18 cellular contexts compared by ENCODE assay signal in the genomic region with DNA sequence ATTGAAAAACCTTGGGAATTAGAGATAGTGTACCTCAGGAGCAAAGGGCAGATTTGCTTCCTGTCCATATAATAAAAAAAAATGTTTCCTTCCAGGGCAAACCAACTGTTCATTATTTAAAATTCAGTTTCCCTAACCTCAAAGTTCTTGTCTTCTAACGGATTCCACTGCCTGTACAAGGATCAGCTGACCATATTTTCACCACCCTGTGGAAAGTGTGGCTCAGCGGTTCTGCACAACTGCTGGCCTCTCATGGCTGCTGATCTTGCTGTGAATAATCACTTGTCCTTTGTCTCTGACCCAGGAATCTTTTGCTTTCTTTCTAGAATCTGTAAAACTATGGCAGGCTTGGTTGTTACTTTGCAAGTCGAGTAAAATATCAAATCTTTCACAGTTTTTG.
A peak's percentile ranks its signal among the peaks of the same experiment; 100 is the strongest.
DNase-seq lines count a peak whose midpoint lies in the region; ATAC-seq and TF ChIP-seq lines count a peak whose summit lies in the region.
"Had no signal": no experiment of that assay in that cellular context is flagged by ENCODE, and none has a peak within 500 bp of the region (broad histone marks: within the 10 kb centered on the region; RNA-seq: fewer than 3 reads in every experiment).

No MANE protein-coding gene starts in this region.

- H3K27ac Mint-ChIP-seq in nephron progenitor cell = peak overlapping the region; percentile 33
- H3K27ac Mint-ChIP-seq: CD4-positive, CD25-positive, alpha-beta regulatory T cell; CD8-positive, alpha-beta memory T cell had no signal

- H3K27me3 Mint-ChIP-seq in nephron progenitor cell (ENCODE audit: low read depth, poor library complexity) = no peaks in the 10 kb centered on the region
- H3K27me3 Mint-ChIP-seq: CD4-positive, CD25-positive, alpha-beta regulatory T cell; CD8-positive, alpha-beta memory T cell had no signal

- H3K4me1 Mint-ChIP-seq in nephron progenitor cell = no peaks in the 10 kb centered on the region
- H3K4me1 Mint-ChIP-seq: CD4-positive, CD25-positive, alpha-beta regulatory T cell; CD8-positive, alpha-beta memory T cell had no signal

- TF ChIP-seq CTCF in nephron progenitor cell (IDR thresholded peaks at IDR 0.05) = no peak

- DNase-seq in M059J (ENCODE audit: low read depth) (peak; percentile 10), SK-MEL-5 (ENCODE audit: low read depth, low spot score) (peak; percentile 10), nephron progenitor cell (no peak), T-helper 9 cell (no peak), OCI-M2 (lab: John Stamatoyannopoulos, UW; ENCODE audit: unreplicated experiment) (no peak)
- DNase-seq: ACHN; BE2C; C1 segment of cervical spinal cord; CD4-positive, CD25-positive, alpha-beta regulatory T cell; CD8-positive, alpha-beta memory T cell; COR-L47; DMS 273 treated with DMSO at 0.1 percent for 48 hours; DMS53; DND-41; EL; GOT3; H9 had no signal

- no peaks in the 10 kb centered on the region for H3K36me3 Mint-ChIP-seq in nephron progenitor cell (ENCODE audit: low read depth)
- H3K36me3 Mint-ChIP-seq: CD4-positive, CD25-positive, alpha-beta regulatory T cell; CD8-positive, alpha-beta memory T cell had no signal

- no peak for ATAC-seq in GM19035 (IDR thresholded peaks at IDR 0.05; ENCODE audit: unreplicated experiment)

- in situ Hi-C loops in SK-MEL-5 (cut with HindIII; ENCODE audit: low pct_unique_long_range_greater_than_20kb, low sequenced_read_pairs) = no loop called here

- no peak overlapping the region for H3K4me3 Mint-ChIP-seq in nephron progenitor cell
- H3K4me3 Mint-ChIP-seq: CD4-positive, CD25-positive, alpha-beta regulatory T cell; CD8-positive, alpha-beta memory T cell; H9 had no signal

- no peaks in the 10 kb centered on the region for H3K9me3 Mint-ChIP-seq in nephron progenitor cell
- H3K9me3 Mint-ChIP-seq: H9 had no signal

Comparison
In these comparisons a context has a peak if more than half of its experiments do, and no peak if none do; other contexts are left out.
1. DNase-seq: peak in M059J (single experiment) and SK-MEL-5 (single experiment); none in nephron progenitor cell (single experiment), T-helper 9 cell (single experiment) and OCI-M2 (single experiment).